In the genomic region with DNA sequence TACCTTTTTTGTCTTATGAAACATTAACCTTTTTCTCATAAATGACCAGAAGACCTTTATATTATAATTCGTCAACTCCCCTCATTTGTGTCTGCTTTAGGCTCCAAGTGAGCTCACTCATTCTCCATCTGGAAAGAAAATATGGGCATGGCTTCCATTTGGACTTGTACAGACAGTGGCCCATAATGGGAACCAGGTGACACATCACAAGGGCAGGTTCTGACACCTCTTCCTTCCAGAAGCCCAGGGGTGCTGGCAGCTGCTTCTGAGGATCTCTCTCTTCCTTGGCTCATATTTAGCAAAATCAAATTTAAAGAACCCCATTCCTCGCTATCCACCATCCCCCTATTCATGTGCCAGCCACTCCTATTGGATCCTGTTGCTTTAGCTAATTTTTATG, we compare ENCODE assay signal across 1 cellular context.
TF ChIP-seq lines count a peak whose summit lies in the region.

No MANE protein-coding gene starts in this region.

TF ChIP-seq in HCT116, 20 proteins besides CTCF, POLR2A, EP300 and RAD21:
- TF ChIP-seq REST (IDR thresholded peaks at IDR 0.05; ENCODE audit: low read depth) (no peak), SIN3A (IDR thresholded peaks at IDR 0.05; ENCODE audit: low read depth) (no peak), TCF7L2 (IDR thresholded peaks at IDR 0.05; ENCODE audit: borderline replicate concordance, extremely low read depth, insufficient read depth, insufficient read length) (no peak), MAX (IDR thresholded peaks at IDR 0.05) (no peak), POLR2AphosphoS5 (IDR thresholded peaks at IDR 0.05; ENCODE audit: low read depth, low read length) (no peak), JUND (IDR thresholded peaks at IDR 0.05) (no peak), ELF1 (IDR thresholded peaks at IDR 0.05; ENCODE audit: borderline replicate concordance, low read depth) (no peak), CBX3 (IDR thresholded peaks at IDR 0.05; ENCODE audit: low read depth) (no peak)
